ENCODE assay signal across 9 cellular contexts in the genomic region with DNA sequence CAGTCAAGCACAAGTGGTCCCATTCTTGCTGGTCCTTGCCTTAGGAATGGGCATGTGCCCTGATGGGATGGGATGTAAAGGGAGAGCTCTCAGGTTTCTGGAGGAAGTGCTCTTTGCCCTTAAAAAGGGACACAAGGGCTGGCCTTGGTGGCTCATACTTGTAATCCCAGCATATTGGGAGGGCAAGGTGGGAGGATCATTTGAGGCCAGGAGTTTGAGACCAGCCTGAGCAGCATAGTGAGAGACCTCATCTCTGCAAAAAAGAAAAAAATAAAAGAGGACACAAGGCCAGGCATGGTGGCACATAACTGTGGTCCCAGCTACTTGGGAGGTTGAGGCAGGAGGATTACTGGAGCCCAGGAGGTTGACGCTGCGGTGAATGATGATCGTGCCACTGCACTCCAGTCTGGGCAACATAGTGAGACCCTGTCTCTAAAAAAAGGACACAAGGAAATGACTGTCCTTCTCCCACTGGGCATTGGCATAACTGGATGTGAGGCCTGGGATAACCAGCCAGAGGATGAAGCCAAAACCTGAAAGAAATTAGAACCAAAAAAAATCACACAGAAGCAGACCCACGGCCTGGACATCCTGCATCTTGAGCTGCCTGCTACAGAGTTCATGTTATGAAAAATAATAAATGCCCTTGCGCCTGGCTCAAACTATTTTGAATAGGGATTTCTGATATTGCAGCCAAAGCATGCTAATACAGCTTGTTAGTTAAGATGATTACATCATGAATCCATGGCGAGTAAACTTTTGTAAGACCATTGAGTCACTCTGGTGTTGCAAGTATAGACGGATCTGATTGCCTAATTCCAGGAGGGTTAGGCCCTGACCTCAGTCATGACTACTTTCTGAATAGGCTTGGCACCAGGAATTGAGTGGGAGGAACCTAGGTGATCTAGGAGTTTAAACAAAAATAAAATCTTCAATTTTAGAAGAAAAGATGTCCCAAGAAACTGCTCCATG. TPM values are rescaled to one million over a fixed set of nuclear protein-coding genes. Genes with fewer than 3 reads are reported as not detected.
DNase-seq lines count a peak whose midpoint lies in the region; ATAC-seq and TF ChIP-seq lines count a peak whose summit lies in the region.
"Had no signal": no experiment of that assay in that cellular context is flagged by ENCODE, and none has a peak within 500 bp of the region (broad histone marks: within the 10 kb centered on the region; RNA-seq: fewer than 3 reads in every experiment).

No MANE protein-coding gene starts in this region.

- peak overlapping the region; percentile 46 for H2AK5ac ChIP-seq in IMR-90 (ENCODE audit: low read depth, low read length)

- H3K27ac Mint-ChIP-seq in activated CD8-positive, alpha-beta T cell treated with anti-CD3 and anti-CD28 coated beads for 36 hours, result no peak overlapping the region
- H3K27ac Mint-ChIP-seq: activated CD4-positive, alpha-beta memory T cell treated with anti-CD3 and anti-CD28 coated beads, Interleukin-2, amount 10 ng/mL, durations not matched to agents 7 days and 5 days had no signal

- H3K9ac ChIP-seq in IMR-90 (ENCODE audit: low read depth, low read length), result peak overlapping the region; percentile 17; the same call in 1 of the 2 replicates

- peak overlapping the region; percentile 35 for H3K4ac ChIP-seq in IMR-90 (ENCODE audit: low read depth, low read length)

- peak overlapping the region; percentile 5; the same call in 1 of the 2 replicates for H4K91ac ChIP-seq in IMR-90 (ENCODE audit: insufficient read depth, low read depth, low read length)

- H3K27me3 ChIP-seq in IMR-90 (ENCODE audit: control insufficient read depth, insufficient read depth, low read length) (no peaks in the 10 kb centered on the region), lower lobe of right lung (ENCODE audit: low read depth) (no peaks in the 10 kb centered on the region)

- H3K4me3 Mint-ChIP-seq in activated CD8-positive, alpha-beta T cell treated with anti-CD3 and anti-CD28 coated beads for 36 hours, result no peak overlapping the region
- H3K4me3 Mint-ChIP-seq: activated CD4-positive, alpha-beta memory T cell treated with anti-CD3 and anti-CD28 coated beads, Interleukin-2, amount 10 ng/mL, durations not matched to agents 7 days and 5 days had no signal

- H3K27ac ChIP-seq in IMR-90 (ENCODE audit: insufficient read depth, low read length), result peak overlapping the region; percentile 53; the same call in 1 of the 2 replicates
- no peak overlapping the region for H3K27ac ChIP-seq in lower lobe of right lung

- peaks cover 10% of the 10 kb centered on the region for H3K4me1 ChIP-seq in IMR-90 (ENCODE audit: control insufficient read depth, insufficient read depth, low read length)
- peaks cover 10% of the 10 kb centered on the region for H3K4me1 ChIP-seq in lower lobe of right lung

- H3K14ac ChIP-seq in IMR-90 (replicated peaks; ENCODE audit: low read depth, low read length), result peak overlapping the region; percentile 28; the same call in 1 of the 2 replicates

- 0 out of 2 replicates have a peak overlapping the region, but pooled peaks have one; percentile 4 for H3K18ac ChIP-seq in IMR-90 (ENCODE audit: low read depth, low read length)

- peak; percentile 96 for ATAC-seq in IMR-90 (ENCODE audit: low read depth)
- ATAC-seq in lower lobe of right lung, result peak; percentile 91 to 96
- ATAC-seq in activated CD8-positive, alpha-beta T cell treated with anti-CD3 and anti-CD28 coated beads for 36 hours, result no peak
- ATAC-seq in HG03457 (IDR thresholded peaks at IDR 0.05; ENCODE audit: unreplicated experiment), result no peak
- no peak for ATAC-seq in GM19324 (IDR thresholded peaks at IDR 0.05; ENCODE audit: low FRiP score, unreplicated experiment)
- no peak for ATAC-seq in GM19035 (IDR thresholded peaks at IDR 0.05; ENCODE audit: unreplicated experiment)

- no peak for TF ChIP-seq CTCF in IMR-90 (conservative IDR thresholded peaks at IDR 0.05; ENCODE audit: low read depth, low read length)
- no peak for TF ChIP-seq CTCF in astrocyte of the spinal cord (IDR thresholded peaks at IDR 0.05; ENCODE audit: low read depth, low read length)
- no peak for TF ChIP-seq CTCF in lower lobe of right lung (IDR thresholded peaks at IDR 0.05)
- no peak for TF ChIP-seq CTCF in activated CD8-positive, alpha-beta T cell treated with anti-CD3 and anti-CD28 coated beads for 36 hours (IDR thresholded peaks at IDR 0.05)

- TF ChIP-seq RAD21 in IMR-90 (IDR thresholded peaks at IDR 0.05; ENCODE audit: low read length), result no peak

- H3K36me3 Mint-ChIP-seq in activated CD8-positive, alpha-beta T cell treated with anti-CD3 and anti-CD28 coated beads for 36 hours (ENCODE audit: low read depth), result no peaks in the 10 kb centered on the region

- peak overlapping the region; percentile 52; the same call in 1 of the 2 replicates for H2BK120ac ChIP-seq in IMR-90 (ENCODE audit: low read depth, low read length)

- WGBS in IMR-90 (ENCODE audit: extremely low coverage in 2 of 2, insufficient read length in 1 of 2), 2 experiments, result 67% methylated on average over 3 of the region's 7 CpGs; no CpG with 5 or more reads in 1 of the 2 experiments

- dilution Hi-C loops in IMR-90 (cut with HindIII; ENCODE audit: low sequenced_read_pairs, unreplicated experiment), result no loop called here

- BruUV-seq in IMR-90 (replicated peaks; lab: Mats Ljungman, UMichigan), result no TSS peak

- H3K9me1 ChIP-seq in IMR-90 (ENCODE audit: insufficient read depth, low read length), result 0 out of 2 replicates have a peak, but pooled peaks cover 10% of the 10 kb centered on the region

- H2BK5ac ChIP-seq in IMR-90 (ENCODE audit: low read depth, low read length, poor library complexity, severe bottlenecking), result peak overlapping the region; percentile 38

- H3K36me3 ChIP-seq in IMR-90 (ENCODE audit: control insufficient read depth, insufficient read depth, low read length) (no peaks in the 10 kb centered on the region), lower lobe of right lung (no peaks in the 10 kb centered on the region)

- in situ Hi-C loops in IMR-90 (cut with MboI; ENCODE audit: low sequenced_read_pairs) (no loop called here), astrocyte of the spinal cord (cut with HindIII; ENCODE audit: low sequenced_read_pairs) (no loop called here)

- no peak overlapping the region for H3K56ac ChIP-seq in IMR-90 (ENCODE audit: extremely low read depth, insufficient read depth, low read length)

- H3K23ac ChIP-seq in IMR-90 (ENCODE audit: low read depth, low read length), result no peak overlapping the region

- no peaks in the 10 kb centered on the region for H3K9me3 ChIP-seq in IMR-90 (ENCODE audit: control insufficient read depth, insufficient read depth, low read length)
- no peaks in the 10 kb centered on the region for H3K9me3 ChIP-seq in lower lobe of right lung

- 0 out of 4 replicates have a peak, but pooled peaks cover 0 to 2% of the 10 kb centered on the region in 2 experiments for H3K79me1 ChIP-seq in IMR-90 (ENCODE audit: low read depth in 1 of 2, low read length in 2 of 2)

- no peak for TF ChIP-seq POLR2A in IMR-90 (IDR thresholded peaks at IDR 0.05; ENCODE audit: low read depth, low read length)

- intact Hi-C loops in IMR-90 (cut with micrococcal nuclease) (no loop called here), lower lobe of right lung (cut with DNase I) (no loop called here)
- intact Hi-C loops in activated CD8-positive, alpha-beta T cell treated with anti-CD3 and anti-CD28 coated beads for 36 hours (cut with micrococcal nuclease), result loop anchor here (10.0 kb wide), 1 partner anchor 191 kb away; no protein-coding TSS in a partner anchor

- no peaks in the 10 kb centered on the region for H3K9me3 Mint-ChIP-seq in activated CD8-positive, alpha-beta T cell treated with anti-CD3 and anti-CD28 coated beads for 36 hours
- H3K9me3 Mint-ChIP-seq: activated CD4-positive, alpha-beta memory T cell treated with anti-CD3 and anti-CD28 coated beads, Interleukin-2, amount 10 ng/mL, durations not matched to agents 7 days and 5 days had no signal

- no peak overlapping the region for H2AFZ ChIP-seq in IMR-90 (replicated peaks; ENCODE audit: low read length, poor library complexity)

- POLR2A ChIA-PET in IMR-90 (lab: Charles Lee; ENCODE audit: unreplicated experiment), result no interaction called here
- POLR2A ChIA-PET in activated CD8-positive, alpha-beta T cell treated with anti-CD3 and anti-CD28 coated beads for 36 hours (lab: Charles Lee), result no interaction called here

- no peaks in the 10 kb centered on the region for H4K20me1 ChIP-seq in IMR-90 (ENCODE audit: insufficient read depth, low read length)

- H2AK9ac ChIP-seq in IMR-90 (replicated peaks; ENCODE audit: low read depth, low read length, poor library complexity), result no peak overlapping the region

- peak overlapping the region; percentile 7; the same call in 1 of the 2 replicates for H2BK20ac ChIP-seq in IMR-90 (ENCODE audit: low read depth, low read length)

- CTCF ChIA-PET in IMR-90 (lab: Yijun Ruan, JAX), result interaction anchor here (1.0 kb wide), 1 partner anchor 13 kb away, joined by 7 read pairs; a partner anchor contains a TSS
- CTCF ChIA-PET in activated CD8-positive, alpha-beta T cell treated with anti-CD3 and anti-CD28 coated beads for 36 hours (lab: Charles Lee), result interaction anchor here (1.3 to 1.4 kb wide), 2 partner anchors 19 to 26 kb away, joined by 3 to 5 read pairs; no protein-coding TSS in a partner anchor

- H4K8ac ChIP-seq in IMR-90 (ENCODE audit: low read depth in 2 of 2, low read length in 2 of 2), result peak overlapping the region in 1 of 2 experiments; percentile 26; a peak in 1 of 4 replicates

- H3K4me1 Mint-ChIP-seq in activated CD8-positive, alpha-beta T cell treated with anti-CD3 and anti-CD28 coated beads for 36 hours (ENCODE audit: low read depth), result no peaks in the 10 kb centered on the region

- H3K4me2 ChIP-seq in IMR-90 (ENCODE audit: low read depth, low read length), result peak overlapping the region; percentile 33

- DNase-seq in AG08395 (ENCODE audit: low spot score) (peak; percentile 93), IMR-90 (peak; percentile 99), astrocyte of the spinal cord (ENCODE audit: low read depth, low spot score) (peak; percentile 87), lower lobe of right lung (no peak)
- no peak for DNase-seq in activated CD8-positive, alpha-beta T cell treated with anti-CD3 and anti-CD28 coated beads for 36 hours
- DNase-seq: activated CD4-positive, alpha-beta memory T cell treated with anti-CD3 and anti-CD28 coated beads, Interleukin-2, amount 10 ng/mL, durations not matched to agents 7 days and 5 days had no signal

- H4K5ac ChIP-seq in IMR-90 (ENCODE audit: low read depth, low read length), result no peak overlapping the region

- peak overlapping the region; percentile 4; the same call in 1 of the 3 replicates for H2BK15ac ChIP-seq in IMR-90 (ENCODE audit: low read depth, low read length)

- H3K27me3 Mint-ChIP-seq in activated CD8-positive, alpha-beta T cell treated with anti-CD3 and anti-CD28 coated beads for 36 hours, result no peaks in the 10 kb centered on the region

- H3K4me3 ChIP-seq in IMR-90 (ENCODE audit: insufficient read depth, low read depth, low read length) (no peak overlapping the region), astrocyte of the spinal cord (ENCODE audit: low read depth, low read length) (no peak overlapping the region), lower lobe of right lung (no peak overlapping the region)

RNA-seq across cellular contexts. Expression of a gene that starts 12.9 kb away (rescaled TPM):
- 35.5 and 35.8 TPM in 2 replicates for total RNA-seq in IMR-90 (2012; rRNA removed)
- polyA plus RNA-seq in IMR-90 (2012; rRNA removed), result 18.7 and 20.6 TPM in 2 replicates
- 10.2 and 12.1 TPM in 2 replicates for polyA plus RNA-seq in IMR-90 (2012; cell fraction: cytosol; rRNA removed)
- polyA plus RNA-seq in IMR-90 (2012; cell fraction: nucleus; rRNA removed; ENCODE audit: low replicate concordance), result 8.6 and 11.6 TPM in 2 replicates
- total RNA-seq in lower lobe of right lung, result 53.5 TPM
- total RNA-seq in activated CD8-positive, alpha-beta T cell treated with anti-CD3 and anti-CD28 coated beads for 36 hours, result 100 to 1,000 TPM in 1 of 2 experiments, 10 to 100 TPM in 1; 99.1 to 102 TPM

RNA-seq across cellular contexts. Expression of a gene that starts 45.5 kb away (rescaled TPM):
- 10.6 and 12.5 TPM in 2 replicates for total RNA-seq in IMR-90 (2012; rRNA removed)
- 29.5 and 30.0 TPM in 2 replicates for polyA plus RNA-seq in IMR-90 (2012; rRNA removed)
- polyA plus RNA-seq in IMR-90 (2012; cell fraction: cytosol; rRNA removed), result 11.1 and 11.3 TPM in 2 replicates
- polyA plus RNA-seq in IMR-90 (2012; cell fraction: nucleus; rRNA removed; ENCODE audit: low replicate concordance), result 3.2 and 13.2 TPM in 2 replicates
- total RNA-seq in lower lobe of right lung, result 22.5 TPM
- 10 to 100 TPM; 20.0 to 22.6 TPM for total RNA-seq in activated CD8-positive, alpha-beta T cell treated with anti-CD3 and anti-CD28 coated beads for 36 hours

RNA-seq across cellular contexts. Expression of a gene that starts 45.7 kb away (rescaled TPM):
- total RNA-seq in IMR-90 (2012; rRNA removed), result 16.8 and 18.6 TPM in 2 replicates
- polyA plus RNA-seq in IMR-90 (2012; rRNA removed), result 35.5 and 39.3 TPM in 2 replicates
- 20.8 and 29.0 TPM in 2 replicates for polyA plus RNA-seq in IMR-90 (2012; cell fraction: cytosol; rRNA removed)
- 65.8 and 113 TPM in 2 replicates for polyA plus RNA-seq in IMR-90 (2012; cell fraction: nucleus; rRNA removed; ENCODE audit: low replicate concordance)
- total RNA-seq in lower lobe of right lung, result 109 TPM
- 10 to 100 TPM; 63.9 to 64.1 TPM for total RNA-seq in activated CD8-positive, alpha-beta T cell treated with anti-CD3 and anti-CD28 coated beads for 36 hours

Comparison
In these comparisons a context has a peak if more than half of its experiments do, and no peak if none do; other contexts are left out.
1. DNase-seq: peak in AG08395 (single experiment), IMR-90 (single experiment) and astrocyte of the spinal cord (single experiment); none in lower lobe of right lung (single experiment) and activated CD8-positive, alpha-beta T cell treated with anti-CD3 and anti-CD28 coated beads for 36 hours (single experiment).
2. ATAC-seq: peak in IMR-90 (single experiment) and lower lobe of right lung (2 of 2); none in activated CD8-positive, alpha-beta T cell treated with anti-CD3 and anti-CD28 coated beads for 36 hours (single experiment), HG03457 (single experiment), GM19324 (single experiment) and GM19035 (single experiment).